ENCODE assay signal across 9 cellular contexts in genomic region chr1:84972377-84972987, GRCh38. TPM values are rescaled to one million over a fixed set of nuclear protein-coding genes. Genes with fewer than 3 reads are reported as not detected.
DNase-seq lines count a peak whose midpoint lies in the region; ATAC-seq and TF ChIP-seq lines count a peak whose summit lies in the region.
"Had no signal": no experiment of that assay in that cellular context is flagged by ENCODE, and none has a peak within 500 bp of the region (broad histone marks: within the 10 kb centered on the region; RNA-seq: fewer than 3 reads in every experiment).

No MANE protein-coding gene starts in this region.

- intact Hi-C loops in naive thymus-derived CD4-positive, alpha-beta T cell (cut with micrococcal nuclease): loop anchor here in 1 of 2 donors (1.0 to 2.0 kb wide), 3 partner anchors 13 to 27 kb away; partner anchors contain the start of gene MCOLN2
- intact Hi-C loops in PC-9 (cut with micrococcal nuclease; ENCODE audit: unreplicated experiment): no loop called here

- no peaks in the 10 kb centered on the region for H4K20me1 ChIP-seq in PC-9 (ENCODE audit: insufficient read depth)

- H3K4me3 Mint-ChIP-seq in naive thymus-derived CD4-positive, alpha-beta T cell: peak overlapping the region in 1 of 10 donors; percentile 56
- H3K4me3 Mint-ChIP-seq: activated T-cell treated with anti-CD3 and anti-CD28 coated beads, Interleukin-2, amount 50 U/mL, for 4 hours had no signal

- DNase-seq in NCI-H460 (ENCODE audit: extremely low read depth, low read depth) (peak; percentile 32), omental fat pad (ENCODE audit: low spot score) (no peak), PC-9 (no peak)
- no peak for DNase-seq in naive thymus-derived CD4-positive, alpha-beta T cell
- DNase-seq in activated effector memory CD4-positive, alpha-beta T cell treated with anti-CD3 and anti-CD28 coated beads, Interleukin-2, amount 50 U/mL, for 16 hours: no peak
- DNase-seq: activated T-cell treated with anti-CD3 and anti-CD28 coated beads, Interleukin-2, amount 50 U/mL, for 4 hours; NCI-H82 had no signal

- H3K4me1 Mint-ChIP-seq in naive thymus-derived CD4-positive, alpha-beta T cell: peaks cover 0 to 65% (median 0%) of the 10 kb centered on the region in 7 donors

- H3K27me3 Mint-ChIP-seq in naive thymus-derived CD4-positive, alpha-beta T cell: peaks cover 0 to 13% (median 1%) of the 10 kb centered on the region in 5 donors

- ATAC-seq in GM18873 (IDR thresholded peaks at IDR 0.05; ENCODE audit: low FRiP score, unreplicated experiment): peak; percentile 33
- peak; percentile 35 for ATAC-seq in HG02571 (IDR thresholded peaks at IDR 0.05; ENCODE audit: unreplicated experiment)
- peak; percentile 53 for ATAC-seq in naive thymus-derived CD4-positive, alpha-beta T cell
- ATAC-seq in omental fat pad (ENCODE audit: low FRiP score): no peak

- H3K4me3 ChIP-seq in naive thymus-derived CD4-positive, alpha-beta T cell (ENCODE audit: low read length): no peak overlapping the region
- no peak overlapping the region for H3K4me3 ChIP-seq in PC-9

- H3K36me3 Mint-ChIP-seq in naive thymus-derived CD4-positive, alpha-beta T cell: peaks cover 0 to 33% (median 0%) of the 10 kb centered on the region in 5 donors

- POLR2A ChIA-PET in naive thymus-derived CD4-positive, alpha-beta T cell (lab: Charles Lee): no interaction called here
- POLR2A ChIA-PET in PC-9 (lab: Charles Lee; ENCODE audit: unreplicated experiment): no interaction called here

- H3K9me3 Mint-ChIP-seq in naive thymus-derived CD4-positive, alpha-beta T cell: peaks cover 0 to 4% (median 0%) of the 10 kb centered on the region in 11 donors

- H3K27ac ChIP-seq in naive thymus-derived CD4-positive, alpha-beta T cell (ENCODE audit: low read depth, low read length): no peak overlapping the region
- H3K27ac ChIP-seq in PC-9: no peak overlapping the region

- no peaks in the 10 kb centered on the region for H3K9me2 ChIP-seq in PC-9 (ENCODE audit: insufficient read depth)

- H3K4me1 ChIP-seq in naive thymus-derived CD4-positive, alpha-beta T cell (ENCODE audit: control insufficient read depth in 2 of 2, insufficient read depth in 2 of 2, low read length in 2 of 2): peaks cover 0 to 23% of the 10 kb centered on the region in 2 donors
- H3K4me1 ChIP-seq in PC-9 (replicated peaks; ENCODE audit: insufficient read depth): no peaks in the 10 kb centered on the region

- no TSS peak for BruUV-seq in PC-9 (replicated peaks; lab: Mats Ljungman, UMichigan)

- no peaks in the 10 kb centered on the region for H3K27me3 ChIP-seq in naive thymus-derived CD4-positive, alpha-beta T cell (ENCODE audit: control insufficient read depth in 2 of 2, insufficient read depth in 2 of 2, low read length in 2 of 2)
- H3K27me3 ChIP-seq in PC-9 (ENCODE audit: insufficient read depth, low read depth): no peaks in the 10 kb centered on the region

- H2AFZ ChIP-seq in PC-9: no peak overlapping the region

- no peaks in the 10 kb centered on the region for H3K36me3 ChIP-seq in naive thymus-derived CD4-positive, alpha-beta T cell (ENCODE audit: control insufficient read depth in 2 of 3, insufficient read depth in 3 of 3, low read length in 3 of 3)
- H3K36me3 ChIP-seq in PC-9 (ENCODE audit: low read depth): no peaks in the 10 kb centered on the region

- no peaks in the 10 kb centered on the region for H3K9me3 ChIP-seq in naive thymus-derived CD4-positive, alpha-beta T cell (ENCODE audit: control insufficient read depth in 2 of 3, low read length in 3 of 3)
- no peaks in the 10 kb centered on the region for H3K9me3 ChIP-seq in PC-9 (ENCODE audit: insufficient read depth, low read depth)

- no peak for TF ChIP-seq CTCF in omental fat pad (IDR thresholded peaks at IDR 0.05)
- no peak for TF ChIP-seq CTCF in PC-9 (conservative IDR thresholded peaks at IDR 0.05)

- H3K79me2 ChIP-seq in PC-9 (ENCODE audit: low read depth): no peaks in the 10 kb centered on the region

- no peaks in the 10 kb centered on the region for H3F3A ChIP-seq in PC-9 (ENCODE audit: insufficient read depth, low read depth)

- H3K4me2 ChIP-seq in PC-9: no peak overlapping the region

- CTCF ChIA-PET in naive thymus-derived CD4-positive, alpha-beta T cell (lab: Charles Lee): interaction anchor here (0.9 to 1.0 kb wide), 2 partner anchors 28 to 34 kb away, joined by 3 read pairs; no protein-coding TSS in a partner anchor
- CTCF ChIA-PET in PC-9 (lab: Charles Lee): no interaction called here

- peak overlapping the region in 1 of 9 donors; percentile 87 for H3K27ac Mint-ChIP-seq in naive thymus-derived CD4-positive, alpha-beta T cell

RNA-seq across cellular contexts. Expression of gene MCOLN2, which starts 24.4 kb away (rescaled TPM):
- total RNA-seq in NCI-H460 (2014; rRNA removed; shearing (Covaris generic)): 7.6 and 9.8 TPM in 2 replicates
- polyA plus RNA-seq in NCI-H460 (2014; cell fraction: nucleus; rRNA removed): 12.4 and 23.7 TPM in 2 replicates
- total RNA-seq in naive thymus-derived CD4-positive, alpha-beta T cell: 10 to 100 TPM in 2 of 5 experiments, 1 to 10 TPM in 3; 2.5 to 35.7 (median 3.1) TPM
- under 1 TPM in 1 of 2 donors, not detected in 1; 0.41 TPM for polyA plus RNA-seq in naive thymus-derived CD4-positive, alpha-beta T cell
- total RNA-seq in omental fat pad (1 to 10 TPM; 1.1 to 9.9 (median 2.7) TPM), PC-9 (2021) (0.23 TPM in 1 of 2 replicates, not detected in the other)
